ENCODE assay signal across 7 cellular contexts in genomic region chr2:235495373-235496238, GRCh38. TPM values are rescaled to one million over a fixed set of nuclear protein-coding genes. Genes with fewer than 3 reads are reported as not detected.
DNase-seq lines count a peak whose midpoint lies in the region; ATAC-seq, FAIRE-seq and TF ChIP-seq lines count a peak whose summit lies in the region.

No MANE protein-coding gene starts in this region.

- intact Hi-C loops in heart left ventricle (cut with DNase I): loop anchor here in 6 of 10 donors (2.0 to 10.0 kb wide), 9 partner anchors 57 to 361 kb away; no protein-coding TSS in a partner anchor

- TF ChIP-seq CTCF in VCaP (conservative IDR thresholded peaks at IDR 0.05): 0 out of 2 replicates have a peak, but pooled peaks have one; percentile 23
- TF ChIP-seq CTCF in heart left ventricle (IDR thresholded peaks at IDR 0.05): no peak

- no peak for TF ChIP-seq POLR2A in heart left ventricle (IDR thresholded peaks at IDR 0.05)

- 30 to 44% (median 36%) methylated on average over 18 of the region's 18 CpGs for WGBS in heart left ventricle, 4 donors

- H3K36me3 ChIP-seq in heart left ventricle: no peaks in the 10 kb centered on the region

- FAIRE-seq in GM19239 (lab: Jason Lieb, UNC): no peak

- H3K9me3 ChIP-seq in heart left ventricle: peaks cover 0 to 13% (median 2%) of the 10 kb centered on the region in 12 donors

- H3K4me3 ChIP-seq in heart left ventricle (peak overlapping the region in 11 of 12 donors; percentile 48 to 94 (median 66)), skeletal muscle cell (ENCODE audit: low read depth, low read length) (peak overlapping the region; percentile 71)

- DNase-seq in HT1080 (ENCODE audit: low read depth) (peak; percentile 27), heart left ventricle (no peak), skeletal muscle cell (ENCODE audit: low read depth) (no peak), GM19239 (ENCODE audit: insufficient read length, low spot score) (no peak), AG20443 (ENCODE audit: low spot score) (no peak)

- H3K27ac ChIP-seq in VCaP (peak overlapping the region; percentile 87), heart left ventricle (peak overlapping the region in 3 of 12 donors; percentile 34 to 66 (median 63))

- H3K4me1 ChIP-seq in heart left ventricle: peaks cover 0 to 42% (median 24%) of the 10 kb centered on the region in 12 donors

- peaks cover 0 to 23% (median 0%) of the 10 kb centered on the region in 9 donors for H3K27me3 ChIP-seq in heart left ventricle

- no peak for ATAC-seq in heart left ventricle
- no peak for ATAC-seq in HG03571 (IDR thresholded peaks at IDR 0.05; ENCODE audit: unreplicated experiment)

RNA-seq across cellular contexts. Expression of gene AGAP1, which starts 1.8 kb away (rescaled TPM):
- 12.3 and 14.8 TPM in 2 replicates for total RNA-seq in HT1080 (2014; rRNA removed; shearing (Covaris generic))
- polyA plus RNA-seq in HT1080 (2015; cell fraction: cytosol; rRNA removed): 8.4 and 11.5 TPM in 2 replicates
- 7.0 and 9.5 TPM in 2 replicates for polyA plus RNA-seq in HT1080 (2015; cell fraction: nucleus; rRNA removed)
- 10 to 100 TPM; 16.3 to 21.6 (median 19.3) TPM for total RNA-seq in heart left ventricle
- 10 to 100 TPM in 1 of 2 donors, 1 to 10 TPM in 1; 5.9 to 11.9 TPM for polyA plus RNA-seq in heart left ventricle
